Comparison of ENCODE assay signal across 1 cellular context in genomic region chr2:31239842-31240198, GRCh38.
TF ChIP-seq lines count a peak whose summit lies in the region.

No MANE protein-coding gene starts in this region.

TF ChIP-seq in HepG2, 621 proteins besides CTCF, POLR2A, EP300 and RAD21:
- no peak for TF ChIP-seq ZNF644 (CRISPR knock-in tag; IDR thresholded peaks at IDR 0.05; ENCODE audit: low read depth)
- TF ChIP-seq ZNF639 (CRISPR knock-in tag; conservative IDR thresholded peaks at IDR 0.05) = no peak
- TF ChIP-seq ZNF530 (CRISPR knock-in tag; IDR thresholded peaks at IDR 0.05; ENCODE audit: low read depth) = no peak
- TF ChIP-seq PHF20 (CRISPR knock-in tag; IDR thresholded peaks at IDR 0.05) = no peak
- TF ChIP-seq ESRRA (CRISPR knock-in tag; IDR thresholded peaks at IDR 0.05; ENCODE audit: low read depth) = no peak
- TF ChIP-seq ZBTB4 (CRISPR knock-in tag; IDR thresholded peaks at IDR 0.05; ENCODE audit: borderline replicate concordance) = no peak
- TF ChIP-seq ZNF691 (CRISPR knock-in tag; IDR thresholded peaks at IDR 0.05; ENCODE audit: borderline replicate concordance, low read depth) = no peak
- no peak for TF ChIP-seq TFAP4 (IDR thresholded peaks at IDR 0.05; ENCODE audit: borderline replicate concordance, low read depth)
- TF ChIP-seq IRX3 (CRISPR knock-in tag; IDR thresholded peaks at IDR 0.05; ENCODE audit: borderline replicate concordance, low read depth) = no peak
- no peak for TF ChIP-seq MAFG (CRISPR knock-in tag; IDR thresholded peaks at IDR 0.05)
- no peak for TF ChIP-seq ZNF784 (CRISPR knock-in tag; IDR thresholded peaks at IDR 0.05; ENCODE audit: borderline replicate concordance)
- no peak for TF ChIP-seq RXRA (CRISPR knock-in tag; IDR thresholded peaks at IDR 0.05)
- no peak for TF ChIP-seq POLR2G (IDR thresholded peaks at IDR 0.05; ENCODE audit: low read depth, low read length)
